Comparison of ENCODE assay signal across 9 cellular contexts in the genomic region with DNA sequence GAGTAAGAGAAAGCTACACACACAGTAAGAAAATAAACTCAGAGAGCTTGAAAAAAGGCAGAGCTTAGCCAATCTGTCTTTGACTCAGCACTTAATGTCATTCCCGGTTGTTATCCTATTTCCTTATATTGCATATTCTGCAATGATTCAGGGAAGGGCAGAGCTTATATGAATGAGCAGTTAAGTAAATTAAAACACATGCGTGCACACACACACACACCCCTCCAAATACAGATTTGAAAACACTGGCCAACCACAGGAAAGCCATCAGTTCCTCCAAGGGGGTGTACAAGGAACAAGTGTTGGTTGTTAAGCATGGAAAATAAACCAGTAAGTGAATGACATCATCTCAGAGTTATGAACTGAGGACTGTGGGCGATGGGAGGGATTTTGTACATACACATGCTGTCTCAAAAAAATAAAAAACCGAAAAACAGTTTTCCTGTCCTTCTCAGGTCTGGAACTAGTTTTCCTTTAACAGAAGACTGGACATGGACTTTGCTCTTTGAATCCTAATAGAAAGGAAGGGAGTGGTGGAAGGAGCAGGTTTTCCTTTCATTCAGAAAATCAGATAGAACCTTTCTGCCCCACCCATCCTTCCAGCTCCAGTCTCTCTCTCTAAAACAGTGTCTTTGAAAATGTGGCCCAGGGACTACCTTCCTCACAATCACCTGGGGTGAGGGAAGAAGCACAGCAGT. TPM values are rescaled to one million over a fixed set of nuclear protein-coding genes. Genes with fewer than 3 reads are reported as not detected.
DNase-seq lines count a peak whose midpoint lies in the region; ATAC-seq and TF ChIP-seq lines count a peak whose summit lies in the region.
"Had no signal": no experiment of that assay in that cellular context is flagged by ENCODE, and none has a peak within 500 bp of the region (broad histone marks: within the 10 kb centered on the region; RNA-seq: fewer than 3 reads in every experiment).

No MANE protein-coding gene starts in this region.

- H3K9me3 ChIP-seq in cardiac muscle cell (ENCODE audit: low read depth) (no peaks in the 10 kb centered on the region), SK-N-SH (no peaks in the 10 kb centered on the region), thyroid gland (no peaks in the 10 kb centered on the region)

- ATAC-seq in left cardiac atrium (no peak), HG02973 (IDR thresholded peaks at IDR 0.05; ENCODE audit: unreplicated experiment) (no peak), GM19023 (IDR thresholded peaks at IDR 0.05; ENCODE audit: unreplicated experiment) (no peak)

- peak overlapping the region; percentile 89 for H3K27ac Mint-ChIP-seq in type B pancreatic cell

- peaks cover 34% of the 10 kb centered on the region for H3K79me2 ChIP-seq in SK-N-SH (ENCODE audit: insufficient read depth)

- H3K4me3 ChIP-seq in cardiac muscle cell (peak overlapping the region; percentile 48), SK-N-SH (ENCODE audit: low read depth in 2 of 2, low read length in 1 of 2) (peak overlapping the region; percentile 67 to 72), thyroid gland (replicated peaks in 1 of 3) (no peak overlapping the region)

- DNase-seq in cardiac muscle cell (ENCODE audit: low read depth in 1 of 2, low spot score in 1 of 2) (peak in 1 of 2 donors; percentile 60), left cardiac atrium (no peak), SK-N-SH (no peak), foreskin melanocyte (peak; percentile 72), type B pancreatic cell (ENCODE audit: extremely low spot score, unreplicated experiment) (no peak), thyroid gland (no peak)

- H3K27me3 Mint-ChIP-seq in type B pancreatic cell, result peaks cover 14% of the 10 kb centered on the region

- no peak for TF ChIP-seq RAD21 in SK-N-SH (IDR thresholded peaks at IDR 0.05; ENCODE audit: low read length)

- no peak for TF ChIP-seq POLR2A in thyroid gland (IDR thresholded peaks at IDR 0.05)

- H3K27ac ChIP-seq in cardiac muscle cell, result no peak overlapping the region
- H3K27ac ChIP-seq in SK-N-SH (ENCODE audit: low read depth in 2 of 2, low read length in 1 of 2), result peak overlapping the region in 1 of 2 experiments; percentile 83; a peak in 2 of 4 replicates
- H3K27ac ChIP-seq in thyroid gland, result no peak overlapping the region

- H3F3A ChIP-seq in SK-N-SH (replicated peaks; ENCODE audit: insufficient read depth), result peaks cover 14% of the 10 kb centered on the region

- 4% methylated on average over 4 of the region's 4 CpGs for whole genome bisulfite sequencing in SK-N-SH (ENCODE audit: low lambda C conversion rate)
- 29 to 34% methylated on average over 4 of the region's 4 CpGs for WGBS in thyroid gland, 2 donors

- H4K20me1 ChIP-seq in SK-N-SH (ENCODE audit: insufficient read depth), result peaks cover 4% of the 10 kb centered on the region; the same call in 1 of the 2 replicates

- no peaks in the 10 kb centered on the region for H3K4me1 ChIP-seq in cardiac muscle cell (ENCODE audit: low read depth)
- H3K4me1 ChIP-seq in SK-N-SH (ENCODE audit: control insufficient read depth in 1 of 2, insufficient read depth in 2 of 2, low read depth in 1 of 2, low read length in 1 of 2), result peaks cover 7 to 15% of the 10 kb centered on the region in 2 experiments; a peak in 3 of 4 replicates
- H3K4me1 ChIP-seq in thyroid gland, result peaks cover 5 to 9% of the 10 kb centered on the region in 2 donors

- H3K4me1 Mint-ChIP-seq in type B pancreatic cell (ENCODE audit: unreplicated experiment), result peaks cover 19% of the 10 kb centered on the region

- peak overlapping the region; percentile 72 for H3K9ac ChIP-seq in SK-N-SH

- peak overlapping the region; percentile 83 for H3K4me2 ChIP-seq in SK-N-SH

- peak overlapping the region; percentile 99 for H3K4me3 Mint-ChIP-seq in type B pancreatic cell

- CTCF ChIA-PET in SK-N-SH (lab: Yijun Ruan, JAX), result interaction anchor here (0.8 to 2.5 kb wide), 10 partner anchors 12 to 186 kb away, joined by 3 to 13 read pairs (median 4); a partner anchor contains a TSS

- H3K36me3 Mint-ChIP-seq in type B pancreatic cell, result peaks cover 11% of the 10 kb centered on the region

- intact Hi-C loops in left cardiac atrium (cut with DNase I), result no loop called here
- intact Hi-C loops in thyroid gland (cut with DNase I), result no loop called here

- POLR2A ChIA-PET in SK-N-SH (lab: Yijun Ruan, JAX), result interaction anchor here (0.7 kb wide), 2 partner anchors 22 to 376 kb away, joined by 3 read pairs; no protein-coding TSS in a partner anchor

- H3K27me3 ChIP-seq in cardiac muscle cell, result no peaks in the 10 kb centered on the region
- no peaks in the 10 kb centered on the region for H3K27me3 ChIP-seq in SK-N-SH (ENCODE audit: insufficient read depth)
- H3K27me3 ChIP-seq in thyroid gland, result no peaks in the 10 kb centered on the region

- no peak for TF ChIP-seq EP300 in SK-N-SH (IDR thresholded peaks at IDR 0.05; ENCODE audit: borderline replicate concordance in 1 of 2, low read depth in 1 of 2, low read length in 1 of 2)

- H3K9me3 Mint-ChIP-seq in type B pancreatic cell, result no peaks in the 10 kb centered on the region
- H3K9me3 Mint-ChIP-seq: memory B cell had no signal

- H2AFZ ChIP-seq in SK-N-SH (ENCODE audit: low read depth), result peak overlapping the region; percentile 68; the same call in 1 of the 2 replicates

- H3K36me3 ChIP-seq in cardiac muscle cell (no peaks in the 10 kb centered on the region), SK-N-SH (replicated peaks in 1 of 2; ENCODE audit: control insufficient read depth in 1 of 2, insufficient read depth in 2 of 2, low read length in 1 of 2) (peaks cover 8% of the 10 kb centered on the region in 2 experiments), thyroid gland (no peaks in the 10 kb centered on the region)

- H3K9me2 ChIP-seq in SK-N-SH, result no peaks in the 10 kb centered on the region

- TF ChIP-seq CTCF in cardiac muscle cell (IDR thresholded peaks at IDR 0.05; ENCODE audit: low read depth, low read length) (no peak), SK-N-SH (IDR thresholded peaks at IDR 0.05) (no peak), type B pancreatic cell (conservative IDR thresholded peaks at IDR 0.05) (no peak), thyroid gland (IDR thresholded peaks at IDR 0.05) (no peak)

TF ChIP-seq in SK-N-SH, 30 proteins besides CTCF, POLR2A, EP300 and RAD21 (continues in another document):
- TF ChIP-seq, protein P1, sequence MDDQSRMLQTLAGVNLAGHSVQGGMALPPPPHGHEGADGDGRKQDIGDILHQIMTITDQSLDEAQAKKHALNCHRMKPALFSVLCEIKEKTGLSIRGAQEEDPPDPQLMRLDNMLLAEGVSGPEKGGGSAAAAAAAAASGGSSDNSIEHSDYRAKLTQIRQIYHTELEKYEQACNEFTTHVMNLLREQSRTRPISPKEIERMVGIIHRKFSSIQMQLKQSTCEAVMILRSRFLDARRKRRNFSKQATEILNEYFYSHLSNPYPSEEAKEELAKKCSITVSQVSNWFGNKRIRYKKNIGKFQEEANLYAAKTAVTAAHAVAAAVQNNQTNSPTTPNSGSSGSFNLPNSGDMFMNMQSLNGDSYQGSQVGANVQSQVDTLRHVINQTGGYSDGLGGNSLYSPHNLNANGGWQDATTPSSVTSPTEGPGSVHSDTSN (IDR thresholded peaks at IDR 0.05), result peak; percentile 48; the same call in 1 of the 2 replicates
- peak; percentile 42; the same call in 1 of the 2 replicates for TF ChIP-seq SIN3A (IDR thresholded peaks at IDR 0.05; ENCODE audit: borderline replicate concordance, low read depth, low read length)
- TF ChIP-seq NRF1 (IDR thresholded peaks at IDR 0.05; ENCODE audit: low read depth, low read length), result no peak
- no peak for TF ChIP-seq RFX5 (IDR thresholded peaks at IDR 0.05; ENCODE audit: low read length)
- TF ChIP-seq TAF1 (IDR thresholded peaks at IDR 0.05; ENCODE audit: borderline replicate concordance, low read depth, low read length), result 0 out of 2 replicates have a peak, but pooled peaks have one; percentile 17
- no peak for TF ChIP-seq RXRA (IDR thresholded peaks at IDR 0.05; ENCODE audit: borderline replicate concordance, low read depth)

RNA-seq across cellular contexts. Expression of a gene that starts 1.0 kb away (rescaled TPM):
- total RNA-seq in cardiac muscle cell (4.2 and 31.8 TPM in 2 replicates), left cardiac atrium (under 1 TPM; 0.26 to 0.94 TPM), type B pancreatic cell (ENCODE audit: low replicate concordance) (17.6 and 35.3 TPM in 2 replicates), thyroid gland (1 to 10 TPM in 1 of 4 donors, under 1 TPM in 3; 0.15 to 1.4 (median 0.50) TPM)
- polyA plus RNA-seq in cardiac muscle cell (0.95 and 10.0 TPM in 2 replicates), SK-N-SH (2012; rRNA removed) (14.4 and 15.6 TPM in 2 replicates)
- 3.6 and 5.8 TPM in 2 replicates for polyA plus RNA-seq in SK-N-SH (2012; cell fraction: cytosol; rRNA removed)
- polyA plus RNA-seq in SK-N-SH (2012; cell fraction: nucleus; rRNA removed), result 80.7 and 85.0 TPM in 2 replicates

RNA-seq across cellular contexts. Expression of a gene that starts 8.1 kb away (rescaled TPM):
- total RNA-seq in cardiac muscle cell (0.15 and 0.18 TPM in 2 replicates), left cardiac atrium (not detected), type B pancreatic cell (ENCODE audit: low replicate concordance) (not detected in 2 replicates), thyroid gland (under 1 TPM in 2 of 4 donors, not detected in 2; 0.27 to 0.67 TPM)
- polyA plus RNA-seq in cardiac muscle cell (1.1 TPM in 1 of 2 replicates, not detected in the other), SK-N-SH (2012; rRNA removed) (not detected in 2 replicates)
- polyA plus RNA-seq in SK-N-SH (2012; cell fraction: cytosol; rRNA removed), result not detected in 2 replicates
- polyA plus RNA-seq in SK-N-SH (2012; cell fraction: nucleus; rRNA removed), result not detected in 2 replicates

RNA-seq across cellular contexts. Expression of a gene that starts 20.2 kb away (rescaled TPM):
- total RNA-seq in cardiac muscle cell, result 130 and 179 TPM in 2 replicates
- 154 and 166 TPM in 2 replicates for polyA plus RNA-seq in cardiac muscle cell
- total RNA-seq in left cardiac atrium, result 10 to 100 TPM; 91.6 to 95.0 TPM
- 68.5 and 98.4 TPM in 2 replicates for polyA plus RNA-seq in SK-N-SH (2012; rRNA removed)
- 66.1 and 89.0 TPM in 2 replicates for polyA plus RNA-seq in SK-N-SH (2012; cell fraction: cytosol; rRNA removed)
- polyA plus RNA-seq in SK-N-SH (2012; cell fraction: nucleus; rRNA removed), result 57.4 and 64.6 TPM in 2 replicates
- total RNA-seq in type B pancreatic cell (ENCODE audit: low replicate concordance), result 86.3 and 98.4 TPM in 2 replicates
- total RNA-seq in thyroid gland, result 100 to 1,000 TPM in 3 of 4 donors, 10 to 100 TPM in 1; 69.1 to 176 (median 117) TPM

RNA-seq across cellular contexts. Expression of a gene that starts 29.9 kb away (rescaled TPM):
- 6.0 and 14.4 TPM in 2 replicates for total RNA-seq in cardiac muscle cell
- 42.4 and 48.4 TPM in 2 replicates for polyA plus RNA-seq in cardiac muscle cell
- 10 to 100 TPM; 14.6 to 27.0 TPM for total RNA-seq in left cardiac atrium
- polyA plus RNA-seq in SK-N-SH (2012; rRNA removed), result 36.6 and 46.8 TPM in 2 replicates
- polyA plus RNA-seq in SK-N-SH (2012; cell fraction: cytosol; rRNA removed), result 45.1 and 47.1 TPM in 2 replicates
- polyA plus RNA-seq in SK-N-SH (2012; cell fraction: nucleus; rRNA removed), result 41.7 and 60.0 TPM in 2 replicates
- 22.4 and 30.7 TPM in 2 replicates for total RNA-seq in type B pancreatic cell (ENCODE audit: low replicate concordance)
- 10 to 100 TPM; 14.1 to 49.2 (median 24.5) TPM for total RNA-seq in thyroid gland

RNA-seq across cellular contexts. Expression of a gene that starts 47.8 kb away (rescaled TPM):
- total RNA-seq in cardiac muscle cell (7.6 and 19.0 TPM in 2 replicates), left cardiac atrium (1 to 10 TPM; 1.3 to 1.9 TPM), type B pancreatic cell (ENCODE audit: low replicate concordance) (not detected in 2 replicates), thyroid gland (under 1 TPM in 1 of 4 donors, not detected in 3; 0.79 TPM)
- polyA plus RNA-seq in cardiac muscle cell (8.5 and 15.7 TPM in 2 replicates), SK-N-SH (2012; rRNA removed) (0.10 and 0.20 TPM in 2 replicates)
- not detected in 2 replicates for polyA plus RNA-seq in SK-N-SH (2012; cell fraction: cytosol; rRNA removed)
- 0.98 and 1.1 TPM in 2 replicates for polyA plus RNA-seq in SK-N-SH (2012; cell fraction: nucleus; rRNA removed)

Comparison
In these comparisons a context has a peak if more than half of its experiments do, and no peak if none do; other contexts are left out.
1. H3K4me3 ChIP-seq: peak in cardiac muscle cell (single experiment) and SK-N-SH (2 of 2); none in thyroid gland (0 of 3).